ENCODE assay signal across 8 cellular contexts in the genomic region with DNA sequence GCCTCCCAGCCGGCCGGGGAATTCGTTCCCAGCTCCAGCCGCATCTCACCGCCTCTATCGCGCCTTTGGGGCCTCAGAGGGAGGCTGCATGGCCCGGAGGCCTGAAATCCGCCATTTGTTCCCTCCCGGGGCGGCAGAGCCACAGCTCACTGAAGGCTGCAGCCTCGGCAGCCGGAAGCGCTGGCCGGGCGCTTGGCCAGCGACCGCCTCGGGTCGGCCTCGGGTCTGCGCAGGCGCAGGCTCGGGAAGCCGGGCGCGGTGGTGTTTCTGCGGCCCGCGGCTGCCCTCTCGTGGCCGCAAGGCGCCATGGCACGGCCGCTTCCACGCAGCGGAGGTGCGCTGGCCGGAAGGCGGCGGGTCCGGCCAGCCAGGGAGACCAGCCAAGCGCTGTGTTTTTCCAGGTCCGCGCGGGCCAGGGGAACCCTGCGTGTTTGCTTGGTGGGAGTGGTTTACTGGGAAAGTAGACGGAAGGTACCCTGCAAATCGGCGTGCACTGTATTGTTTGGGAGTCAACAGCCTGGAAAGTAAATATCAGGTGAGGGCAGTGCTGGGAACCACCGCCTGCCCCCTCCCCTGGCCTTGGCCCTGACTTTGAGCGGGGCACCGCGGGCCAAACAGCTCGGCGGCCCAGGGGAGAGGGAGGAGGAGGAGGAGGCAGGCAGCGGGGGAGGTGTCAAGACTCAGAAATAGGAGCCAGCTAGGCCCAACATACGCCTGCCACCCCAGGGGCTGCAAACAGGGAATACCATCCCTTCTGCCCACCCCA. TPM values are rescaled to one million over a fixed set of nuclear protein-coding genes. Genes with fewer than 3 reads are reported as not detected.
DNase-seq lines count a peak whose midpoint lies in the region; ATAC-seq and TF ChIP-seq lines count a peak whose summit lies in the region.

No MANE protein-coding gene starts in this region.

- ATAC-seq in GM18909 (IDR thresholded peaks at IDR 0.05; ENCODE audit: poor library complexity, unreplicated experiment) = peak; percentile 88
- peak; percentile 80 for ATAC-seq in HG03139 (IDR thresholded peaks at IDR 0.05; ENCODE audit: unreplicated experiment)

- DNase-seq in AG10803 (ENCODE audit: low read depth) (peak; percentile 74), NCI-H2227 treated with DMSO at 0.1 percent for 48 hours (lab: John Stamatoyannopoulos, UW) (peak; percentile 72), cerebellum (ENCODE audit: low spot score) (peak; percentile 92), kidney tubule cell (ENCODE audit: low spot score) (peak; percentile 88)
- DNase-seq in activated CD4-positive, alpha-beta T cell treated with anti-CD3 and anti-CD28 coated beads for 24 hours (ENCODE audit: low read depth in 2 of 2) = peak; percentile 72 to 76
- DNase-seq in stimulated activated CD4-positive, alpha-beta T cell treated with anti-CD3 and anti-CD28 coated beads, Interleukin-1b, Interleukin-23, amount 100 ng/mL, for 1 hour (ENCODE audit: low read depth in 2 of 2) = peak; percentile 60 to 64

- peak overlapping the region; percentile 61 for H3K4me3 ChIP-seq in AG10803 (ENCODE audit: low read length)

- TF ChIP-seq CTCF in AG10803 (conservative IDR thresholded peaks at IDR 0.05; ENCODE audit: low read length) = peak; percentile 61

RNA-seq across cellular contexts. Expression of a gene that starts 52.7 kb away (rescaled TPM):
- 2.8 TPM for total RNA-seq in cerebellum

Comparison
In these comparisons a context has a peak if more than half of its experiments do, and no peak if none do; other contexts are left out.
1. Peak in every context shown above with its lines: DNase-seq, ATAC-seq and H3K4me3 ChIP-seq.